ENCODE assay signal across 26 cellular contexts in the genomic region with DNA sequence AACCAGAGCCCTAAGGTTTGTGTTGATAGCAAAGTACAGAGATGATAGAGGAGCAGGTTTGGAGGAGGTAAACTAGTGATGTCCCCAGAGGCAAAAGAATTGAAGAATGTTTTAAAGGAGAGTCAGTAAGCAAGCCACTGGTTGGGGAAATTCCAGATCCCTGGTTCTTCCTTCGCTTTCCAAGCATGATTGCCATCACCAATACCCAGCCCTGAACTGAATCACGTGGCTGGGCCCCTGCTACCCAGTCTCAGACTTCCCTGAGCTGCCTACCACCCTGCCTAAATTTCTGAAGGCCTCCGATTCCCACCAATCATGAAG.
DNase-seq lines count a peak whose midpoint lies in the region; ATAC-seq, FAIRE-seq and TF ChIP-seq lines count a peak whose summit lies in the region.
"Had no signal": no experiment of that assay in that cellular context is flagged by ENCODE, and none has a peak within 500 bp of the region (broad histone marks: within the 10 kb centered on the region; RNA-seq: fewer than 3 reads in every experiment).

No MANE protein-coding gene starts in this region.

- no peaks in the 10 kb centered on the region for H3K9me3 Mint-ChIP-seq in WTC11
- H3K9me3 Mint-ChIP-seq: CD8-positive, alpha-beta memory T cell had no signal

- TF ChIP-seq EP300 in HepG2 (IDR thresholded peaks at IDR 0.05; ENCODE audit: low read depth in 2 of 2, low read length in 2 of 2): no peak
- TF ChIP-seq EP300 in HepG2 (CRISPR knock-in tag; IDR thresholded peaks at IDR 0.05; ENCODE audit: borderline replicate concordance): no peak

- H3K36me3 ChIP-seq in HepG2 (replicated peaks in 1 of 2; ENCODE audit: control insufficient read depth in 1 of 2, insufficient read depth in 2 of 2, low read length in 2 of 2): no peaks in the 10 kb centered on the region
- no peaks in the 10 kb centered on the region for H3K36me3 ChIP-seq in right lobe of liver
- H3K36me3 ChIP-seq: BE2C, BLaER1 had no signal

- POLR2A ChIA-PET in WTC11 (lab: Charles Lee) (interaction anchor here (0.6 kb wide), 1 partner anchor 9 kb away, joined by 6 read pairs; no protein-coding TSS in a partner anchor), HepG2 (lab: Yijun Ruan, JAX) (interaction anchor here (1.0 to 1.6 kb wide), 3 partner anchors 14 to 126 kb away, joined by 3 to 7 read pairs (median 4); no protein-coding TSS in a partner anchor)

- H3K9ac ChIP-seq in HepG2 (ENCODE audit: insufficient read depth, low read depth, low read length): no peak overlapping the region
- H3K9ac ChIP-seq: BLaER1 had no signal

- 65% methylated on average over 3 of the region's 3 CpGs for WGBS in HepG2 (ENCODE audit: low lambda C conversion rate)
- 34% methylated on average over 2 of the region's 3 CpGs for WGBS in right lobe of liver (ENCODE audit: insufficient coverage, low coverage, low lambda C conversion rate, missing lambda C conversion rate)

- no peaks in the 10 kb centered on the region for H3K79me2 ChIP-seq in HepG2 (ENCODE audit: insufficient read depth, low read length)

- no peak overlapping the region for H3K27ac Mint-ChIP-seq in WTC11
- H3K27ac Mint-ChIP-seq: CD4-positive, alpha-beta memory T cell had no signal

- H2AFZ ChIP-seq in HepG2 (ENCODE audit: low read length): no peak overlapping the region

- no peak for FAIRE-seq in HepG2 (lab: Jason Lieb, UNC)
- FAIRE-seq: A204.1, GM12878, GM12892 had no signal

- no peak for ATAC-seq in WTC11
- ATAC-seq in HepG2: no peak
- peak in 2 of 4 donors; percentile 1 to 4 for ATAC-seq in right lobe of liver
- ATAC-seq in HG03442 (IDR thresholded peaks at IDR 0.05; ENCODE audit: unreplicated experiment): no peak
- ATAC-seq in GM18502 (IDR thresholded peaks at IDR 0.05; ENCODE audit: poor library complexity, unreplicated experiment): no peak

- no TSS peak for BruUV-seq in HepG2 (replicated peaks; lab: Mats Ljungman, UMichigan)

- H3K4me3 ChIP-seq in HepG2 (replicated peaks in 1 of 3; ENCODE audit: insufficient read depth in 1 of 3, low read depth in 2 of 3, low read length in 3 of 3) (no peak overlapping the region), right lobe of liver (no peak overlapping the region)
- H3K4me3 ChIP-seq: BLaER1, GM12878 had no signal

- TF ChIP-seq POLR2A in HepG2 (IDR thresholded peaks at IDR 0.05; ENCODE audit: insufficient read depth in 1 of 2, low read depth in 2 of 2, low read length in 2 of 2) (no peak), right lobe of liver (IDR thresholded peaks at IDR 0.05) (no peak)

- H4K20me1 ChIP-seq in HepG2 (ENCODE audit: insufficient read depth, low read length): no peaks in the 10 kb centered on the region
- H4K20me1 ChIP-seq: BLaER1 had no signal

- TF ChIP-seq RAD21 in HepG2 (CRISPR knock-in tag; IDR thresholded peaks at IDR 0.05): no peak

- H3K4me3 Mint-ChIP-seq in WTC11: no peak overlapping the region
- H3K4me3 Mint-ChIP-seq: CD14-positive monocyte; CD4-positive, alpha-beta memory T cell; CD4-positive, CD25-positive, alpha-beta regulatory T cell; CD8-positive, alpha-beta memory T cell had no signal

- no peak for TF ChIP-seq CTCF in WTC11 (IDR thresholded peaks at IDR 0.05)
- TF ChIP-seq CTCF in HepG2 (CRISPR knock-in tag; IDR thresholded peaks at IDR 0.05): 0 out of 2 replicates have a peak, but pooled peaks have one; percentile 6
- no peak for TF ChIP-seq CTCF in right lobe of liver (IDR thresholded peaks at IDR 0.05)

- intact Hi-C loops in HepG2 (cut with micrococcal nuclease; ENCODE audit: unreplicated experiment) (no loop called here), right lobe of liver (cut with DNase I) (no loop called here)

- no peaks in the 10 kb centered on the region for H3K27me3 ChIP-seq in HepG2 (ENCODE audit: control insufficient read depth in 1 of 2, insufficient read depth in 2 of 2, low read length in 2 of 2)
- H3K27me3 ChIP-seq in right lobe of liver: no peaks in the 10 kb centered on the region
- H3K27me3 ChIP-seq: BE2C, BLaER1 had no signal

- H3K9me3 ChIP-seq in HepG2 (ENCODE audit: low read length): no peaks in the 10 kb centered on the region
- H3K9me3 ChIP-seq in right lobe of liver: no peaks in the 10 kb centered on the region
- H3K9me3 ChIP-seq: BE2C, BLaER1 had no signal

- H3K27me3 Mint-ChIP-seq in WTC11 (ENCODE audit: low read depth): no peaks in the 10 kb centered on the region
- H3K27me3 Mint-ChIP-seq: CD4-positive, CD25-positive, alpha-beta regulatory T cell; CD8-positive, alpha-beta memory T cell had no signal

- in situ Hi-C loops in HepG2 (cut with HindIII; ENCODE audit: extremely low pct_ligation_motif_present, low pct_unique_long_range_greater_than_20kb): loop anchor here (25.0 kb wide), 1 partner anchor 193 kb away; no protein-coding TSS in a partner anchor

- CTCF ChIA-PET in WTC11 (lab: Charles Lee): no interaction called here
- CTCF ChIA-PET in HepG2 (lab: Yijun Ruan, JAX; ENCODE audit: low intra/inter-chr PET ratio, low total read pairs): no interaction called here

- peak overlapping the region; percentile 81 for H3K27ac ChIP-seq in HepG2 (ENCODE audit: extremely low read length, insufficient read depth, low read length)
- peak overlapping the region; percentile 51 to 92 (median 68) for H3K27ac ChIP-seq in right lobe of liver
- H3K27ac ChIP-seq: BLaER1 had no signal

- H3K4me1 Mint-ChIP-seq in WTC11: no peaks in the 10 kb centered on the region; the same call in 1 of the 2 replicates
- H3K4me1 Mint-ChIP-seq: CD4-positive, alpha-beta memory T cell; CD8-positive, alpha-beta memory T cell had no signal

- H3K4me1 ChIP-seq in HepG2 (ENCODE audit: insufficient read depth, low read length): peaks cover 60% of the 10 kb centered on the region
- peaks cover 0 to 53% (median 17%) of the 10 kb centered on the region in 4 donors for H3K4me1 ChIP-seq in right lobe of liver
- H3K4me1 ChIP-seq: BE2C, BLaER1 had no signal

- no peaks in the 10 kb centered on the region for H3K36me3 Mint-ChIP-seq in WTC11
- H3K36me3 Mint-ChIP-seq: CD14-positive monocyte; CD4-positive, alpha-beta memory T cell; CD4-positive, CD25-positive, alpha-beta regulatory T cell; CD8-positive, alpha-beta memory T cell had no signal

- DNase-seq in WTC11 (ENCODE audit: low spot score) (no peak), HepG2 (ENCODE audit: low spot score) (no peak), right lobe of liver (no peak), NCI-H2029 (lab: John Stamatoyannopoulos, UW) (no peak), NCI-H1048 (lab: John Stamatoyannopoulos, UW) (no peak)
- DNase-seq: 8988T; ACHN; BE2C; C1 segment of cervical spinal cord; CD4-positive, alpha-beta memory T cell; CD4-positive, CD25-positive, alpha-beta regulatory T cell; CD8-positive, alpha-beta memory T cell; COR-L47; DMS 273 treated with DMSO at 0.1 percent for 48 hours; DMS153; DMS79; DND-41; EL; GDM1 had no signal

- peak overlapping the region; percentile 65 for H3K4me2 ChIP-seq in HepG2 (ENCODE audit: low read depth, low read length)
- H3K4me2 ChIP-seq: BLaER1 had no signal

TF ChIP-seq in WTC11, 78 proteins besides CTCF, POLR2A, EP300 and RAD21:
- TF ChIP-seq, protein P1, sequence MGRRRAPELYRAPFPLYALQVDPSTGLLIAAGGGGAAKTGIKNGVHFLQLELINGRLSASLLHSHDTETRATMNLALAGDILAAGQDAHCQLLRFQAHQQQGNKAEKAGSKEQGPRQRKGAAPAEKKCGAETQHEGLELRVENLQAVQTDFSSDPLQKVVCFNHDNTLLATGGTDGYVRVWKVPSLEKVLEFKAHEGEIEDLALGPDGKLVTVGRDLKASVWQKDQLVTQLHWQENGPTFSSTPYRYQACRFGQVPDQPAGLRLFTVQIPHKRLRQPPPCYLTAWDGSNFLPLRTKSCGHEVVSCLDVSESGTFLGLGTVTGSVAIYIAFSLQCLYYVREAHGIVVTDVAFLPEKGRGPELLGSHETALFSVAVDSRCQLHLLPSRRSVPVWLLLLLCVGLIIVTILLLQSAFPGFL (CRISPR knock-in tag; IDR thresholded peaks at IDR 0.05; ENCODE audit: borderline replicate concordance): 0 out of 2 replicates have a peak, but pooled peaks have one; percentile 15
- no peak for TF ChIP-seq ZNF317 (CRISPR knock-in tag; IDR thresholded peaks at IDR 0.05; ENCODE audit: borderline replicate concordance, low read depth)
- no peak for TF ChIP-seq HMGA2 (CRISPR knock-in tag; IDR thresholded peaks at IDR 0.05)
- TF ChIP-seq NFATC4 (CRISPR knock-in tag; IDR thresholded peaks at IDR 0.05): no peak
- no peak for TF ChIP-seq ESRRA (CRISPR knock-in tag; IDR thresholded peaks at IDR 0.05; ENCODE audit: borderline replicate concordance)
- TF ChIP-seq NR2C2 (CRISPR knock-in tag; IDR thresholded peaks at IDR 0.05): no peak

TF ChIP-seq in HepG2, 621 proteins besides CTCF, POLR2A, EP300 and RAD21 (continues in another document):
- TF ChIP-seq, protein P2, sequence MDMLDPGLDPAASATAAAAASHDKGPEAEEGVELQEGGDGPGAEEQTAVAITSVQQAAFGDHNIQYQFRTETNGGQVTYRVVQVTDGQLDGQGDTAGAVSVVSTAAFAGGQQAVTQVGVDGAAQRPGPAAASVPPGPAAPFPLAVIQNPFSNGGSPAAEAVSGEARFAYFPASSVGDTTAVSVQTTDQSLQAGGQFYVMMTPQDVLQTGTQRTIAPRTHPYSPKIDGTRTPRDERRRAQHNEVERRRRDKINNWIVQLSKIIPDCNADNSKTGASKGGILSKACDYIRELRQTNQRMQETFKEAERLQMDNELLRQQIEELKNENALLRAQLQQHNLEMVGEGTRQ (IDR thresholded peaks at IDR 0.05; ENCODE audit: low read depth, low read length): no peak
- TF ChIP-seq, protein P2 (CRISPR knock-in tag; IDR thresholded peaks at IDR 0.05; ENCODE audit: borderline replicate concordance): 0 out of 2 replicates have a peak, but pooled peaks have one; percentile 36
- TF ChIP-seq ZNF30 (CRISPR knock-in tag; IDR thresholded peaks at IDR 0.05): 0 out of 2 replicates have a peak, but pooled peaks have one; percentile 38
- peak; percentile 29; the same call in 1 of the 2 replicates for TF ChIP-seq ZNF547 (CRISPR knock-in tag; IDR thresholded peaks at IDR 0.05)
- TF ChIP-seq ZKSCAN8 (CRISPR knock-in tag; IDR thresholded peaks at IDR 0.05; ENCODE audit: borderline replicate concordance): 0 out of 2 replicates have a peak, but pooled peaks have one; percentile 3
- no peak for TF ChIP-seq ZNF558 (CRISPR knock-in tag; IDR thresholded peaks at IDR 0.05; ENCODE audit: borderline replicate concordance)
